In genomic region chr3:85004147-85004546, GRCh38 we compare ENCODE assay signal across 31 cellular contexts. TPM values are rescaled to one million over a fixed set of nuclear protein-coding genes. Genes with fewer than 3 reads are reported as not detected.
"Had no signal": no experiment of that assay in that cellular context is flagged by ENCODE, and none has a peak within 500 bp of the region (broad histone marks: within the 10 kb centered on the region; RNA-seq: fewer than 3 reads in every experiment).

No MANE protein-coding gene starts in this region.

- FAIRE-seq: islet of Langerhans, kidney, pancreas, small intestine, urothelium cell line had no signal

- ATAC-seq: left colon; left lung; lower lobe of right lung; naive thymus-derived CD8-positive, alpha-beta T cell; pancreas; right cardiac atrium; stimulated activated effector memory CD8-positive, alpha-beta T cell treated with anti-CD3 and anti-CD28 coated beads, Interleukin-12 subunit alpha, Interleukin-12 subunit beta, amount 100 ng/mL, for 72 hours; upper lobe of right lung had no signal

- H3K27me3 ChIP-seq: left lung, pancreas, sigmoid colon, spleen, suprapubic skin, tibial artery, upper lobe of right lung had no signal

- H3K9me3 Mint-ChIP-seq: nephron, neural crest cell had no signal

- H3K4me3 Mint-ChIP-seq: immature natural killer cell; naive thymus-derived CD8-positive, alpha-beta T cell; nephron; neural crest cell; stimulated activated effector memory CD8-positive, alpha-beta T cell treated with anti-CD3 and anti-CD28 coated beads, Interleukin-12 subunit alpha, Interleukin-12 subunit beta, amount 100 ng/mL, for 72 hours; stimulated activated naive CD8-positive, alpha-beta T cell treated with anti-CD3 and anti-CD28 coated beads, Interleukin-15, Interleukin-2, amounts not matched to agents 100 ng/mL and 50 ng/mL, for 24 hours had no signal

- H3K27ac Mint-ChIP-seq: immature natural killer cell; naive thymus-derived CD8-positive, alpha-beta T cell; nephron; stimulated activated effector memory CD8-positive, alpha-beta T cell treated with anti-CD3 and anti-CD28 coated beads, Interleukin-12 subunit alpha, Interleukin-12 subunit beta, amount 100 ng/mL, for 72 hours; stimulated activated naive CD8-positive, alpha-beta T cell treated with anti-CD3 and anti-CD28 coated beads, Interleukin-15, Interleukin-2, amounts not matched to agents 100 ng/mL and 50 ng/mL, for 24 hours had no signal

- H3K27me3 Mint-ChIP-seq: naive thymus-derived CD8-positive, alpha-beta T cell; stimulated activated naive CD8-positive, alpha-beta T cell treated with anti-CD3 and anti-CD28 coated beads, Interleukin-15, Interleukin-2, amounts not matched to agents 100 ng/mL and 50 ng/mL, for 24 hours had no signal

- H3K4me1 ChIP-seq: left lung, lower lobe of right lung, pancreas, prostate gland, sigmoid colon, spleen, suprapubic skin, tibial artery, upper lobe of right lung had no signal

- H3K36me3 ChIP-seq: left lung, lower lobe of right lung, pancreas, prostate gland, sigmoid colon, spleen, suprapubic skin, thoracic aorta, tibial artery, upper lobe of right lung had no signal

- H3K36me3 Mint-ChIP-seq: immature natural killer cell; naive thymus-derived CD8-positive, alpha-beta T cell; stimulated activated effector memory CD8-positive, alpha-beta T cell treated with anti-CD3 and anti-CD28 coated beads, Interleukin-12 subunit alpha, Interleukin-12 subunit beta, amount 100 ng/mL, for 72 hours had no signal

- H3K9me3 ChIP-seq: left lung, lower lobe of right lung, pancreas, prostate gland, sigmoid colon, spleen, suprapubic skin, thoracic aorta, tibial artery, upper lobe of right lung had no signal

- H3K4me1 Mint-ChIP-seq: immature natural killer cell; naive thymus-derived CD8-positive, alpha-beta T cell; nephron; neural crest cell; stimulated activated effector memory CD8-positive, alpha-beta T cell treated with anti-CD3 and anti-CD28 coated beads, Interleukin-12 subunit alpha, Interleukin-12 subunit beta, amount 100 ng/mL, for 72 hours had no signal

- H3K4me3 ChIP-seq: left lung, lower lobe of right lung, pancreas, prostate gland, sigmoid colon, spleen, suprapubic skin, thoracic aorta, tibial artery, upper lobe of right lung had no signal

- H3K27ac ChIP-seq: left lung, lower lobe of right lung, pancreas, prostate gland, sigmoid colon, spleen, suprapubic skin, thoracic aorta, tibial artery, upper lobe of right lung had no signal

- DNase-seq: immature natural killer cell; kidney; left colon; left lung; lower lobe of right lung; mammary epithelial cell; mesenchymal stem cell; naive thymus-derived CD8-positive, alpha-beta T cell; nucleus accumbens; pancreas; posterior cingulate gyrus; retina; right cardiac atrium; sigmoid colon; small intestine; spleen; stimulated activated CD4-positive, alpha-beta T cell treated with anti-CD3 and anti-CD28 coated beads, Interleukin-4, amount 100 ng/mL, for 24 hours; stimulated activated naive CD4-positive, alpha-beta T cell; tibial artery; trophoblast cell; upper lobe of right lung had no signal

RNA-seq across cellular contexts. Expression of gene CADM2, which starts 45.4 kb away (rescaled TPM):
- total RNA-seq: mammary epithelial cell, osteoblast had no signal
- polyA plus RNA-seq: mammary epithelial cell had no signal
